15 cellular contexts compared by ENCODE assay signal in genomic region chr4:125369098-125369497, GRCh38. TPM values are rescaled to one million over a fixed set of nuclear protein-coding genes. Genes with fewer than 3 reads are reported as not detected.
DNase-seq lines count a peak whose midpoint lies in the region; ATAC-seq and TF ChIP-seq lines count a peak whose summit lies in the region.
"Had no signal": no experiment of that assay in that cellular context is flagged by ENCODE, and none has a peak within 500 bp of the region (broad histone marks: within the 10 kb centered on the region; RNA-seq: fewer than 3 reads in every experiment).

No MANE protein-coding gene starts in this region.

- H3K4me1 ChIP-seq in RWPE2 (ENCODE audit: insufficient read depth, poor library complexity, severe bottlenecking) (peaks cover 21% of the 10 kb centered on the region), lower lobe of right lung (no peaks in the 10 kb centered on the region), subcutaneous abdominal adipose tissue (ENCODE audit: control insufficient read depth in 5 of 5, insufficient read depth in 5 of 5, low read length in 5 of 5) (peaks cover 0 to 9% (median 4%) of the 10 kb centered on the region in 5 donors)
- H3K4me1 ChIP-seq in naive thymus-derived CD4-positive, alpha-beta T cell (ENCODE audit: control insufficient read depth in 2 of 2, insufficient read depth in 2 of 2, low read length in 2 of 2) = no peaks in the 10 kb centered on the region

- no peaks in the 10 kb centered on the region for H3K27me3 ChIP-seq in RWPE2 (ENCODE audit: insufficient read depth, poor library complexity, severe bottlenecking)
- H3K27me3 ChIP-seq in lower lobe of right lung (ENCODE audit: low read depth) = no peaks in the 10 kb centered on the region
- no peaks in the 10 kb centered on the region for H3K27me3 ChIP-seq in subcutaneous abdominal adipose tissue (ENCODE audit: control insufficient read depth in 5 of 5, insufficient read depth in 4 of 5, low read length in 5 of 5)
- H3K27me3 ChIP-seq in naive thymus-derived CD4-positive, alpha-beta T cell (ENCODE audit: control insufficient read depth in 2 of 2, insufficient read depth in 2 of 2, low read length in 2 of 2) = no peaks in the 10 kb centered on the region

- CTCF ChIA-PET in naive thymus-derived CD4-positive, alpha-beta T cell (lab: Charles Lee) = no interaction called here

- H3K36me3 ChIP-seq in RWPE2 (ENCODE audit: low read depth) (no peaks in the 10 kb centered on the region), lower lobe of right lung (no peaks in the 10 kb centered on the region), subcutaneous abdominal adipose tissue (ENCODE audit: control insufficient read depth in 5 of 5, insufficient read depth in 5 of 5, low read length in 5 of 5) (no peaks in the 10 kb centered on the region)
- no peaks in the 10 kb centered on the region for H3K36me3 ChIP-seq in naive thymus-derived CD4-positive, alpha-beta T cell (ENCODE audit: control insufficient read depth in 2 of 3, insufficient read depth in 3 of 3, low read length in 3 of 3)

- H3K27me3 Mint-ChIP-seq in naive thymus-derived CD4-positive, alpha-beta T cell = no peaks in the 10 kb centered on the region
- H3K27me3 Mint-ChIP-seq: activated naive CD8-positive, alpha-beta T cell treated with anti-CD3 and anti-CD28 coated beads for 36 hours; stimulated activated naive CD8-positive, alpha-beta T cell treated with anti-CD3 and anti-CD28 coated beads, Interleukin-15, Interleukin-2, amounts not matched to agents 100 ng/mL and 50 ng/mL, for 24 hours had no signal

- TF ChIP-seq CTCF in RWPE2 (IDR thresholded peaks at IDR 0.05; ENCODE audit: poor library complexity, severe bottlenecking) (no peak), choroid plexus epithelial cell (conservative IDR thresholded peaks at IDR 0.05; ENCODE audit: low read depth, low read length) (no peak), lower lobe of right lung (IDR thresholded peaks at IDR 0.05) (no peak)

- H3K27ac ChIP-seq in RWPE2 (ENCODE audit: poor library complexity, severe bottlenecking) (peak overlapping the region; percentile 85), lower lobe of right lung (no peak overlapping the region), subcutaneous abdominal adipose tissue (ENCODE audit: low read depth, low read length) (peak overlapping the region; percentile 27)
- no peak overlapping the region for H3K27ac ChIP-seq in naive thymus-derived CD4-positive, alpha-beta T cell (ENCODE audit: low read depth, low read length)

- H3K9ac ChIP-seq in subcutaneous abdominal adipose tissue (ENCODE audit: low read length in 5 of 5) = peak overlapping the region in 1 of 5 donors; percentile 56

- H3K9me3 ChIP-seq in RWPE2 (ENCODE audit: severe bottlenecking) (no peaks in the 10 kb centered on the region), lower lobe of right lung (no peaks in the 10 kb centered on the region), subcutaneous abdominal adipose tissue (ENCODE audit: control insufficient read depth in 5 of 5, low read length in 5 of 5) (no peaks in the 10 kb centered on the region)
- no peaks in the 10 kb centered on the region for H3K9me3 ChIP-seq in naive thymus-derived CD4-positive, alpha-beta T cell (ENCODE audit: control insufficient read depth in 2 of 3, low read length in 3 of 3)
- H3K9me3 ChIP-seq: mucosa of descending colon had no signal

- peaks cover 0 to 3% (median 0%) of the 10 kb centered on the region in 11 donors for H3K9me3 Mint-ChIP-seq in naive thymus-derived CD4-positive, alpha-beta T cell
- H3K9me3 Mint-ChIP-seq: stimulated activated naive CD8-positive, alpha-beta T cell treated with anti-CD3 and anti-CD28 coated beads, Interleukin-15, Interleukin-2, amounts not matched to agents 100 ng/mL and 50 ng/mL, for 24 hours had no signal

- H3K27ac Mint-ChIP-seq in naive thymus-derived CD4-positive, alpha-beta T cell = no peak overlapping the region
- H3K27ac Mint-ChIP-seq: activated naive CD8-positive, alpha-beta T cell treated with anti-CD3 and anti-CD28 coated beads for 36 hours; CD8-positive, alpha-beta T cell; stimulated activated naive CD8-positive, alpha-beta T cell treated with anti-CD3 and anti-CD28 coated beads, Interleukin-15, Interleukin-2, amounts not matched to agents 100 ng/mL and 50 ng/mL, for 24 hours had no signal

- no peaks in the 10 kb centered on the region for H3K36me3 Mint-ChIP-seq in naive thymus-derived CD4-positive, alpha-beta T cell
- H3K36me3 Mint-ChIP-seq: activated naive CD8-positive, alpha-beta T cell treated with anti-CD3 and anti-CD28 coated beads for 36 hours; CD8-positive, alpha-beta T cell had no signal

- H3K4me3 ChIP-seq in RWPE2 (ENCODE audit: severe bottlenecking) = peak overlapping the region; percentile 19
- no peak overlapping the region for H3K4me3 ChIP-seq in choroid plexus epithelial cell (ENCODE audit: low read depth, low read length)
- H3K4me3 ChIP-seq in lower lobe of right lung = peak overlapping the region; percentile 31
- H3K4me3 ChIP-seq in subcutaneous abdominal adipose tissue (ENCODE audit: low read depth in 1 of 5, low read length in 5 of 5) = peak overlapping the region in 4 of 5 donors; percentile 53 to 74 (median 60)
- H3K4me3 ChIP-seq in naive thymus-derived CD4-positive, alpha-beta T cell (ENCODE audit: low read length) = no peak overlapping the region
- H3K4me3 ChIP-seq: mucosa of descending colon had no signal

- ATAC-seq in RWPE2 (ENCODE audit: low read depth) = peak; percentile 41; the same call in 2 of the 3 replicates
- no peak for ATAC-seq in lower lobe of right lung
- no peak for ATAC-seq in naive thymus-derived CD4-positive, alpha-beta T cell
- ATAC-seq: CD8-positive, alpha-beta T cell; esophagus mucosa; mucosa of descending colon had no signal

- intact Hi-C loops in lower lobe of right lung (cut with DNase I) = no loop called here
- intact Hi-C loops in naive thymus-derived CD4-positive, alpha-beta T cell (cut with micrococcal nuclease) = no loop called here

- POLR2A ChIA-PET in naive thymus-derived CD4-positive, alpha-beta T cell (lab: Charles Lee) = no interaction called here

- H3K4me1 Mint-ChIP-seq in naive thymus-derived CD4-positive, alpha-beta T cell = no peaks in the 10 kb centered on the region
- H3K4me1 Mint-ChIP-seq: activated naive CD8-positive, alpha-beta T cell treated with anti-CD3 and anti-CD28 coated beads for 36 hours had no signal

- DNase-seq in RWPE2 (ENCODE audit: low spot score) (no peak), choroid plexus epithelial cell (ENCODE audit: low read depth) (peak; percentile 25), lower lobe of right lung (no peak), NCI-H1930 (lab: John Stamatoyannopoulos, UW) (no peak), NCI-H2081 (lab: John Stamatoyannopoulos, UW) (no peak)
- DNase-seq in activated CD4-positive, alpha-beta T cell treated with anti-CD3 and anti-CD28 coated beads for 4 hours = no peak
- DNase-seq in naive thymus-derived CD4-positive, alpha-beta T cell = no peak
- DNase-seq: activated CD4-positive, alpha-beta T cell treated with anti-CD3 and anti-CD28 coated beads for 1 hour; activated naive CD8-positive, alpha-beta T cell treated with anti-CD3 and anti-CD28 coated beads for 36 hours; CD8-positive, alpha-beta T cell; mucosa of descending colon; NCI-H2227 treated with DMSO at 0.1 percent for 48 hours had no signal

- H3K4me3 Mint-ChIP-seq in naive thymus-derived CD4-positive, alpha-beta T cell = no peak overlapping the region
- H3K4me3 Mint-ChIP-seq: activated naive CD8-positive, alpha-beta T cell treated with anti-CD3 and anti-CD28 coated beads for 36 hours; CD8-positive, alpha-beta T cell; stimulated activated naive CD8-positive, alpha-beta T cell treated with anti-CD3 and anti-CD28 coated beads, Interleukin-15, Interleukin-2, amounts not matched to agents 100 ng/mL and 50 ng/mL, for 24 hours had no signal

RNA-seq across cellular contexts. Expression of gene FAT4, which starts 54.3 kb away (rescaled TPM):
- total RNA-seq in lower lobe of right lung = 15.2 TPM
- under 1 TPM in 2 of 5 experiments, not detected in 3; 0.05 to 0.42 TPM for total RNA-seq in naive thymus-derived CD4-positive, alpha-beta T cell
- not detected for polyA plus RNA-seq in naive thymus-derived CD4-positive, alpha-beta T cell
- total RNA-seq: activated naive CD8-positive, alpha-beta T cell treated with anti-CD3 and anti-CD28 coated beads for 36 hours; CD8-positive, alpha-beta T cell had no signal

Comparison
In these comparisons a context has a peak if more than half of its experiments do, and no peak if none do; other contexts are left out.
1. H3K27ac ChIP-seq: peak in RWPE2 (single experiment) and subcutaneous abdominal adipose tissue (single experiment); none in lower lobe of right lung (single experiment) and naive thymus-derived CD4-positive, alpha-beta T cell (single experiment).
2. H3K4me3 ChIP-seq: peak in RWPE2 (single experiment), lower lobe of right lung (single experiment) and subcutaneous abdominal adipose tissue (4 of 5); none in choroid plexus epithelial cell (single experiment) and naive thymus-derived CD4-positive, alpha-beta T cell (single experiment).
3. RNA of gene FAT4, which starts 54.3 kb away (total RNA-seq): 15.2 TPM in lower lobe of right lung (single experiment); 0.05 to 0.42 TPM in naive thymus-derived CD4-positive, alpha-beta T cell; every median in the first group is over 10 times any median in the second.